In genomic region chr6:109257494-109257893, GRCh38 we compare ENCODE assay signal across 22 cellular contexts.
A peak's percentile ranks its signal among the peaks of the same experiment; 100 is the strongest.
DNase-seq lines count a peak whose midpoint lies in the region; ATAC-seq and TF ChIP-seq lines count a peak whose summit lies in the region.
"Had no signal": no experiment of that assay in that cellular context is flagged by ENCODE, and none has a peak within 500 bp of the region (broad histone marks: within the 10 kb centered on the region; RNA-seq: fewer than 3 reads in every experiment).

No MANE protein-coding gene starts in this region.

- peak overlapping the region in 1 of 2 experiments; percentile 28 for H3K18ac ChIP-seq in mesenchymal stem cell (ENCODE audit: low read depth in 1 of 2, low read length in 2 of 2)

- H3K4me1 ChIP-seq in mesenchymal stem cell (ENCODE audit: control insufficient read depth, insufficient read depth, low read depth, low read length) (peaks cover 13% of the 10 kb centered on the region), transverse colon (peaks cover 7 to 44% (median 23%) of the 10 kb centered on the region in 4 donors), Peyer's patch (no peaks in the 10 kb centered on the region)

- H3K14ac ChIP-seq in mesenchymal stem cell (ENCODE audit: low read length in 2 of 2) = no peak overlapping the region

- TF ChIP-seq EP300 in transverse colon (IDR thresholded peaks at IDR 0.05; ENCODE audit: low read depth) = no peak

- no peak overlapping the region for H2BK5ac ChIP-seq in mesenchymal stem cell (ENCODE audit: low read depth, low read length, poor library complexity, severe bottlenecking)

- H3K9ac ChIP-seq in mesenchymal stem cell (ENCODE audit: low read length) = no peak overlapping the region

- no peak overlapping the region for H3K4me2 ChIP-seq in mesenchymal stem cell (ENCODE audit: low read length, poor library complexity, severe bottlenecking)
- H3K4me2 ChIP-seq: GM23338, PC-9 had no signal

- H2BK15ac ChIP-seq in mesenchymal stem cell (ENCODE audit: low read depth, poor library complexity, severe bottlenecking) = no peak overlapping the region

- H2BK12ac ChIP-seq in mesenchymal stem cell (ENCODE audit: low read length in 2 of 2) = no peak overlapping the region

- DNase-seq in DMS53 (lab: John Stamatoyannopoulos, UW) (peak; percentile 46), DMS53 treated with DMSO at 0.1 percent for 48 hours (lab: John Stamatoyannopoulos, UW; ENCODE audit: unreplicated experiment) (no peak), mesenchymal stem cell (no peak), transverse colon (no peak), Kasumi-1 (lab: John Stamatoyannopoulos, UW) (no peak), Peyer's patch (no peak)
- DNase-seq: H9, NCI-H1105, NCI-H1436 treated with DMSO at 0.1 percent for 48 hours, NCI-H187 treated with DMSO at 0.1 percent for 48 hours, NCI-H2171 treated with DMSO at 0.1 percent for 48 hours, NCI-H345, NCI-H524, NCI-H774, PC-9, Right ventricle myocardium superior, RPMI8226 had no signal

- intact Hi-C loops in transverse colon (cut with DNase I; ENCODE audit: low total_unique reads) = loop anchor here (10.0 kb wide), 1 partner anchor 1077 kb away; no protein-coding TSS in a partner anchor

- TF ChIP-seq CTCF in VCaP (conservative IDR thresholded peaks at IDR 0.05) (no peak), transverse colon (IDR thresholded peaks at IDR 0.05) (no peak), Peyer's patch (IDR thresholded peaks at IDR 0.05) (no peak)

- H2AFZ ChIP-seq in mesenchymal stem cell (ENCODE audit: low read depth, low read length) = no peak overlapping the region
- H2AFZ ChIP-seq: GM23338, PC-9 had no signal

- H4K8ac ChIP-seq in mesenchymal stem cell (ENCODE audit: low read length) = no peak overlapping the region

- no peak overlapping the region for H3K4me3 ChIP-seq in mesenchymal stem cell (ENCODE audit: insufficient read depth in 1 of 2, low read depth in 1 of 2, low read length in 2 of 2)
- H3K4me3 ChIP-seq in transverse colon = no peak overlapping the region
- H3K4me3 ChIP-seq in Peyer's patch = no peak overlapping the region
- H3K4me3 ChIP-seq: GM23338, PC-9, SJSA1 had no signal

- no peak overlapping the region for H4K91ac ChIP-seq in mesenchymal stem cell (ENCODE audit: low read length)

- no peak overlapping the region for H2BK120ac ChIP-seq in mesenchymal stem cell (ENCODE audit: low read depth, low read length)

- H3K4ac ChIP-seq in mesenchymal stem cell (ENCODE audit: low read depth in 1 of 2, low read length in 2 of 2) = no peak overlapping the region

- peak overlapping the region; percentile 95 for H3K27ac ChIP-seq in VCaP
- no peak overlapping the region for H3K27ac ChIP-seq in mesenchymal stem cell (ENCODE audit: low read length, poor library complexity, severe bottlenecking)
- H3K27ac ChIP-seq in transverse colon = peak overlapping the region in 3 of 4 donors; percentile 10 to 77 (median 71)
- no peak overlapping the region for H3K27ac ChIP-seq in Peyer's patch
- H3K27ac ChIP-seq: 22Rv1, PC-9, SJSA1 had no signal

- TF ChIP-seq POLR2A in transverse colon (IDR thresholded peaks at IDR 0.05) (no peak), Peyer's patch (IDR thresholded peaks at IDR 0.05) (no peak)

- H2AK5ac ChIP-seq in mesenchymal stem cell (ENCODE audit: low read length, severe bottlenecking) = peak overlapping the region; percentile 99

- no peaks in the 10 kb centered on the region for H3K36me3 ChIP-seq in mesenchymal stem cell (ENCODE audit: control insufficient read depth in 1 of 2, insufficient read depth in 2 of 2, low read depth in 1 of 2, low read length in 2 of 2)
- no peaks in the 10 kb centered on the region for H3K36me3 ChIP-seq in transverse colon
- no peaks in the 10 kb centered on the region for H3K36me3 ChIP-seq in Peyer's patch
- H3K36me3 ChIP-seq: SJSA1 had no signal

- 96% methylated on average over 2 of the region's 2 CpGs for WGBS in mesenchymal stem cell
- WGBS in transverse colon (ENCODE audit: low coverage in 1 of 2), 2 donors = 75% methylated on average over 2 of the region's 2 CpGs; no CpG with 5 or more reads in 1 of the 2 donors

- in situ Hi-C loops in transverse colon (cut with MboI; ENCODE audit: low pct_ligation_motif_present in 1 of 4, low pct_unique_long_range_greater_than_20kb in 1 of 4, low sequenced_read_pairs in 3 of 4) = no loop called here

- H3K79me1 ChIP-seq in mesenchymal stem cell (replicated peaks; ENCODE audit: low read length, poor library complexity, severe bottlenecking) = no peaks in the 10 kb centered on the region

- H3K9me3 ChIP-seq in mesenchymal stem cell (ENCODE audit: control insufficient read depth, low read length) = no peaks in the 10 kb centered on the region
- H3K9me3 ChIP-seq in transverse colon = no peaks in the 10 kb centered on the region
- H3K9me3 ChIP-seq in Peyer's patch = no peaks in the 10 kb centered on the region
- H3K9me3 ChIP-seq: SJSA1 had no signal

- no peaks in the 10 kb centered on the region for H3K27me3 ChIP-seq in mesenchymal stem cell (ENCODE audit: control insufficient read depth in 1 of 2, insufficient read depth in 1 of 2, low read length in 2 of 2)
- no peaks in the 10 kb centered on the region for H3K27me3 ChIP-seq in transverse colon
- H3K27me3 ChIP-seq in Peyer's patch = no peaks in the 10 kb centered on the region
- H3K27me3 ChIP-seq: SJSA1 had no signal

- H3K23ac ChIP-seq in mesenchymal stem cell (ENCODE audit: low read length in 2 of 2) = peak overlapping the region in 1 of 2 experiments; percentile 34

- no peak for ATAC-seq in HG02623 (IDR thresholded peaks at IDR 0.05; ENCODE audit: unreplicated experiment)
- ATAC-seq: GM23338 had no signal

Comparison
In these comparisons a context has a peak if more than half of its experiments do, and no peak if none do; other contexts are left out.
1. H3K27ac ChIP-seq: peak in VCaP (single experiment) and transverse colon (3 of 4); none in mesenchymal stem cell (single experiment) and Peyer's patch (0 of 4).